Comparison of ENCODE assay signal across 2 cellular contexts in genomic region chr16:85664580-85665372, GRCh38.
A peak's percentile ranks its signal among the peaks of the same experiment; 100 is the strongest.
TF ChIP-seq lines count a peak whose summit lies in the region.

No MANE protein-coding gene starts in this region.

TF ChIP-seq in GM23338, 12 proteins besides CTCF, POLR2A, EP300 and RAD21:
- TF ChIP-seq EZH2phosphoT487 (IDR thresholded peaks at IDR 0.05; ENCODE audit: unreplicated experiment): no peak
- no peak for TF ChIP-seq JUNB (IDR thresholded peaks at IDR 0.05; ENCODE audit: unreplicated experiment)
- no peak for TF ChIP-seq NANOG (IDR thresholded peaks at IDR 0.05; ENCODE audit: borderline replicate concordance)
- no peak for TF ChIP-seq CREB1 (CRISPR knock-in tag; IDR thresholded peaks at IDR 0.05; ENCODE audit: low read depth)
- TF ChIP-seq, protein P1, sequence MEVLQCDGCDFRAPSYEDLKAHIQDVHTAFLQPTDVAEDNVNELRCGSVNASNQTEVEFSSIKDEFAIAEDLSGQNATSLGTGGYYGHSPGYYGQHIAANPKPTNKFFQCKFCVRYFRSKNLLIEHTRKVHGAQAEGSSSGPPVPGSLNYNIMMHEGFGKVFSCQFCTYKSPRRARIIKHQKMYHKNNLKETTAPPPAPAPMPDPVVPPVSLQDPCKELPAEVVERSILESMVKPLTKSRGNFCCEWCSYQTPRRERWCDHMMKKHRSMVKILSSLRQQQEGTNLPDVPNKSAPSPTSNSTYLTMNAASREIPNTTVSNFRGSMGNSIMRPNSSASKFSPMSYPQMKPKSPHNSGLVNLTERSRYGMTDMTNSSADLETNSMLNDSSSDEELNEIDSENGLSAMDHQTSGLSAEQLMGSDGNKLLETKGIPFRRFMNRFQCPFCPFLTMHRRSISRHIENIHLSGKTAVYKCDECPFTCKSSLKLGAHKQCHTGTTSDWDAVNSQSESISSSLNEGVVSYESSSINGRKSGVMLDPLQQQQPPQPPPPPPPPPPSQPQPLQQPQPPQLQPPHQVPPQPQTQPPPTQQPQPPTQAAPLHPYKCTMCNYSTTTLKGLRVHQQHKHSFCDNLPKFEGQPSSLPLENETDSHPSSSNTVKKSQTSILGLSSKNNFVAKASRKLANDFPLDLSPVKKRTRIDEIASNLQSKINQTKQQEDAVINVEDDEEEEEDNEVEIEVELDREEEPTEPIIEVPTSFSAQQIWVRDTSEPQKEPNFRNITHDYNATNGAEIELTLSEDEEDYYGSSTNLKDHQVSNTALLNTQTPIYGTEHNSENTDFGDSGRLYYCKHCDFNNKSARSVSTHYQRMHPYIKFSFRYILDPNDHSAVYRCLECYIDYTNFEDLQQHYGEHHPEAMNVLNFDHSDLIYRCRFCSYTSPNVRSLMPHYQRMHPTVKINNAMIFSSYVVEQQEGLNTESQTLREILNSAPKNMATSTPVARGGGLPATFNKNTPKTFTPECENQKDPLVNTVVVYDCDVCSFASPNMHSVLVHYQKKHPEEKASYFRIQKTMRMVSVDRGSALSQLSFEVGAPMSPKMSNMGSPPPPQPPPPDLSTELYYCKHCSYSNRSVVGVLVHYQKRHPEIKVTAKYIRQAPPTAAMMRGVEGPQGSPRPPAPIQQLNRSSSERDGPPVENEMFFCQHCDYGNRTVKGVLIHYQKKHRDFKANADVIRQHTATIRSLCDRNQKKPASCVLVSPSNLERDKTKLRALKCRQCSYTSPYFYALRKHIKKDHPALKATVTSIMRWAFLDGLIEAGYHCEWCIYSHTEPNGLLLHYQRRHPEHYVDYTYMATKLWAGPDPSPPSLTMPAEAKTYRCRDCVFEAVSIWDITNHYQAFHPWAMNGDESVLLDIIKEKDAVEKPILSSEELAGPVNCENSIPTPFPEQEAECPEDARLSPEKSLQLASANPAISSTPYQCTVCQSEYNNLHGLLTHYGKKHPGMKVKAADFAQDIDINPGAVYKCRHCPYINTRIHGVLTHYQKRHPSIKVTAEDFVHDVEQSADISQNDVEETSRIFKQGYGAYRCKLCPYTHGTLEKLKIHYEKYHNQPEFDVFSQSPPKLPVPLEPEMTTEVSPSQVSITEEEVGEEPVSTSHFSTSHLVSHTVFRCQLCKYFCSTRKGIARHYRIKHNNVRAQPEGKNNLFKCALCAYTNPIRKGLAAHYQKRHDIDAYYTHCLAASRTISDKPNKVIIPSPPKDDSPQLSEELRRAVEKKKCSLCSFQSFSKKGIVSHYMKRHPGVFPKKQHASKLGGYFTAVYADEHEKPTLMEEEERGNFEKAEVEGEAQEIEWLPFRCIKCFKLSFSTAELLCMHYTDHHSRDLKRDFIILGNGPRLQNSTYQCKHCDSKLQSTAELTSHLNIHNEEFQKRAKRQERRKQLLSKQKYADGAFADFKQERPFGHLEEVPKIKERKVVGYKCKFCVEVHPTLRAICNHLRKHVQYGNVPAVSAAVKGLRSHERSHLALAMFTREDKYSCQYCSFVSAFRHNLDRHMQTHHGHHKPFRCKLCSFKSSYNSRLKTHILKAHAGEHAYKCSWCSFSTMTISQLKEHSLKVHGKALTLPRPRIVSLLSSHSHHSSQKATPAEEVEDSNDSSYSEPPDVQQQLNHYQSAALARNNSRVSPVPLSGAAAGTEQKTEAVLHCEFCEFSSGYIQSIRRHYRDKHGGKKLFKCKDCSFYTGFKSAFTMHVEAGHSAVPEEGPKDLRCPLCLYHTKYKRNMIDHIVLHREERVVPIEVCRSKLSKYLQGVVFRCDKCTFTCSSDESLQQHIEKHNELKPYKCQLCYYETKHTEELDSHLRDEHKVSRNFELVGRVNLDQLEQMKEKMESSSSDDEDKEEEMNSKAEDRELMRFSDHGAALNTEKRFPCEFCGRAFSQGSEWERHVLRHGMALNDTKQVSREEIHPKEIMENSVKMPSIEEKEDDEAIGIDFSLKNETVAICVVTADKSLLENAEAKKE (CRISPR knock-in tag; IDR thresholded peaks at IDR 0.05): no peak
- no peak for TF ChIP-seq ZNF331 (CRISPR knock-in tag; IDR thresholded peaks at IDR 0.05; ENCODE audit: low read depth)
- 0 out of 2 replicates have a peak, but pooled peaks have one; percentile 9 for TF ChIP-seq POLR2AphosphoS5 (IDR thresholded peaks at IDR 0.05; ENCODE audit: low read depth)

TF ChIP-seq in IMR-90, 13 proteins besides CTCF, POLR2A, EP300 and RAD21:
- TF ChIP-seq RCOR1 (IDR thresholded peaks at IDR 0.05; ENCODE audit: insufficient replicate concordance, low read length) (no peak), BHLHE40 (IDR thresholded peaks at IDR 0.05; ENCODE audit: low read depth, low read length) (no peak), NFE2L2 (IDR thresholded peaks at IDR 0.05; ENCODE audit: low read depth, low read length) (no peak), ELK1 (IDR thresholded peaks at IDR 0.05; ENCODE audit: borderline replicate concordance, low read depth, low read length) (no peak), MXI1 (IDR thresholded peaks at IDR 0.05; ENCODE audit: borderline replicate concordance, low read depth, low read length) (no peak), FOS (IDR thresholded peaks at IDR 0.05; ENCODE audit: low read depth, low read length) (no peak)
